ENCODE assay signal across 32 cellular contexts in the genomic region with DNA sequence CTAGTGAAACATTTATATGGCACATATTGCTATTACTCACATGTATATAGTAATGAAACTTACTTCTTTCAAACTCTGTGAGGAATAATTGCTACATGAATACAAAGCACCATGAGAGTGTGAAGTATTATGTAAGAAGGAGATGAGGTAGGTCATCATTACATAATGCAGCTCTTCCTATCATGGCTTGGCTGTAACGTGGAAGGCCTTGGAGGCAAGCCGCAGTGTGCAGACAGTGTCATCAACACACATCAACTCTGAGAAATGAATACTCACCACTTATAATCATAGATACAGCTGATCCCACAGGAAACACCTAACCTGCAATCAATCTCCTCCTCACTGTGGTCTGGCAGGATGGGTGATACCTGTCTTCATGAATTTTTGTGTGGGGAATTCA.
"Had no signal": no experiment of that assay in that cellular context is flagged by ENCODE, and none has a peak within 500 bp of the region (broad histone marks: within the 10 kb centered on the region; RNA-seq: fewer than 3 reads in every experiment).

No MANE protein-coding gene starts in this region.

- H3K27me3 Mint-ChIP-seq: activated CD4-positive, alpha-beta memory T cell treated with anti-CD3 and anti-CD28 coated beads, Interleukin-2, amount 10 ng/mL, durations not matched to agents 7 days and 5 days; activated CD4-positive, alpha-beta T cell treated with anti-CD3 and anti-CD28 coated beads, Interleukin-2, amount 10 ng/mL, durations not matched to agents 7 days and 5 days; activated naive CD4-positive, alpha-beta T cell treated with anti-CD3 and anti-CD28 coated beads, Interleukin-2, amount 10 ng/mL, durations not matched to agents 7 days and 5 days; T-helper 17 cell had no signal

- H3K27ac Mint-ChIP-seq: activated CD4-positive, alpha-beta memory T cell treated with anti-CD3 and anti-CD28 coated beads, Interleukin-2, amount 10 ng/mL, durations not matched to agents 7 days and 5 days; activated CD4-positive, alpha-beta T cell treated with anti-CD3 and anti-CD28 coated beads, Interleukin-2, amount 10 ng/mL, durations not matched to agents 7 days and 5 days; activated naive CD4-positive, alpha-beta T cell treated with anti-CD3 and anti-CD28 coated beads, Interleukin-2, amount 10 ng/mL, durations not matched to agents 7 days and 5 days; activated naive CD4-positive, alpha-beta T cell treated with anti-CD3 and anti-CD28 coated beads, Interleukin-2, amount 50 U/mL, for 72 hours; activated naive CD8-positive, alpha-beta T cell treated with anti-CD3 and anti-CD28 coated beads, Interleukin-2, amount 10 ng/mL, durations not matched to agents 7 days and 5 days; activated T-cell treated with anti-CD3 and anti-CD28 coated beads, Interleukin-2, amount 50 U/mL, for 24 hours; activated T-cell treated with anti-CD3 and anti-CD28 coated beads, Interleukin-2, amount 50 U/mL, for 72 hours; effector memory CD8-positive, alpha-beta T cell; T-helper 17 cell; T-helper 2 cell treated with Interferon-gamma antibody and Interleukin-4, amounts not matched to agents 5 μg/mL and 100 μg/mL, for 36 hours had no signal

- H3K4me1 Mint-ChIP-seq: activated CD4-positive, alpha-beta memory T cell treated with anti-CD3 and anti-CD28 coated beads, Interleukin-2, amount 10 ng/mL, durations not matched to agents 7 days and 5 days; activated CD4-positive, alpha-beta T cell treated with anti-CD3 and anti-CD28 coated beads, Interleukin-2, amount 10 ng/mL, durations not matched to agents 7 days and 5 days; activated naive CD4-positive, alpha-beta T cell treated with anti-CD3 and anti-CD28 coated beads, Interleukin-2, amount 10 ng/mL, durations not matched to agents 7 days and 5 days; activated naive CD8-positive, alpha-beta T cell treated with anti-CD3 and anti-CD28 coated beads, Interleukin-2, amount 10 ng/mL, durations not matched to agents 7 days and 5 days; T-helper 17 cell had no signal

- H3K9me3 Mint-ChIP-seq: activated CD4-positive, alpha-beta memory T cell treated with anti-CD3 and anti-CD28 coated beads, Interleukin-2, amount 10 ng/mL, durations not matched to agents 7 days and 5 days; activated CD4-positive, alpha-beta T cell treated with anti-CD3 and anti-CD28 coated beads, Interleukin-2, amount 10 ng/mL, durations not matched to agents 7 days and 5 days; activated naive CD4-positive, alpha-beta T cell treated with anti-CD3 and anti-CD28 coated beads, Interleukin-2, amount 10 ng/mL, durations not matched to agents 7 days and 5 days; activated naive CD4-positive, alpha-beta T cell treated with anti-CD3 and anti-CD28 coated beads, Interleukin-2, amount 50 U/mL, for 72 hours; activated naive CD8-positive, alpha-beta T cell treated with anti-CD3 and anti-CD28 coated beads, Interleukin-2, amount 10 ng/mL, durations not matched to agents 7 days and 5 days; activated T-cell treated with anti-CD3 and anti-CD28 coated beads, Interleukin-2, amount 50 U/mL, for 24 hours; activated T-cell treated with anti-CD3 and anti-CD28 coated beads, Interleukin-2, amount 50 U/mL, for 72 hours; effector memory CD8-positive, alpha-beta T cell; T-helper 2 cell treated with Interferon-gamma antibody and Interleukin-4, amounts not matched to agents 5 μg/mL and 100 μg/mL, for 36 hours had no signal

- DNase-seq: activated CD4-positive, alpha-beta memory T cell treated with anti-CD3 and anti-CD28 coated beads, Interleukin-2, amount 10 ng/mL, durations not matched to agents 7 days and 5 days; activated CD4-positive, alpha-beta T cell treated with anti-CD3 and anti-CD28 coated beads for 1 hour; activated CD4-positive, alpha-beta T cell treated with anti-CD3 and anti-CD28 coated beads for 4 hours; activated CD4-positive, alpha-beta T cell treated with anti-CD3 and anti-CD28 coated beads, Interleukin-2, amount 10 ng/mL, durations not matched to agents 7 days and 5 days; activated CD4-positive, alpha-beta T cell treated with anti-CD3 and anti-CD28 coated beads, Interleukin-2, amount 50 U/mL, for 4 hours; activated CD4-positive, CD25-positive, alpha-beta regulatory T cell; activated CD8-positive, alpha-beta memory T cell treated with anti-CD3 and anti-CD28 coated beads, Interleukin-2, amount 50 U/mL, for 48 hours; activated gamma-delta T cell; activated naive CD4-positive, alpha-beta T cell; activated naive CD4-positive, alpha-beta T cell treated with anti-CD3 and anti-CD28 coated beads, Interleukin-2, amount 10 ng/mL, durations not matched to agents 7 days and 5 days; activated naive CD8-positive, alpha-beta T cell treated with anti-CD3 and anti-CD28 coated beads, Interleukin-2, amount 10 ng/mL, durations not matched to agents 7 days and 5 days; activated T-cell treated with anti-CD3 and anti-CD28 coated beads for 4 hours; activated T-cell treated with anti-CD3 and anti-CD28 coated beads, Interleukin-2, amount 50 U/mL, for 24 hours; activated T-cell treated with anti-CD3 and anti-CD28 coated beads, Interleukin-2, amount 50 U/mL, for 72 hours; amniotic stem cell; anterior cingulate cortex; brain microvascular endothelial cell; caudate nucleus; cortex of kidney; dermis blood vessel endothelial cell; effector CD4-positive, alpha-beta T cell; effector memory CD8-positive, alpha-beta T cell; foreskin keratinocyte; gastrocnemius medialis; heart right ventricle; T-helper 1 cell; T-helper 17 cell; T1000; WERI-Rb-1 had no signal

- H3K4me3 Mint-ChIP-seq: activated CD4-positive, alpha-beta memory T cell treated with anti-CD3 and anti-CD28 coated beads, Interleukin-2, amount 10 ng/mL, durations not matched to agents 7 days and 5 days; activated CD4-positive, alpha-beta T cell treated with anti-CD3 and anti-CD28 coated beads, Interleukin-2, amount 10 ng/mL, durations not matched to agents 7 days and 5 days; activated naive CD4-positive, alpha-beta T cell treated with anti-CD3 and anti-CD28 coated beads, Interleukin-2, amount 10 ng/mL, durations not matched to agents 7 days and 5 days; activated naive CD8-positive, alpha-beta T cell treated with anti-CD3 and anti-CD28 coated beads, Interleukin-2, amount 10 ng/mL, durations not matched to agents 7 days and 5 days; activated T-cell treated with anti-CD3 and anti-CD28 coated beads, Interleukin-2, amount 50 U/mL, for 24 hours; activated T-cell treated with anti-CD3 and anti-CD28 coated beads, Interleukin-2, amount 50 U/mL, for 72 hours; effector memory CD8-positive, alpha-beta T cell; T-helper 17 cell; T-helper 2 cell treated with Interferon-gamma antibody and Interleukin-4, amounts not matched to agents 5 μg/mL and 100 μg/mL, for 36 hours had no signal

- FAIRE-seq: astrocyte had no signal

- ATAC-seq: activated naive CD4-positive, alpha-beta T cell treated with anti-CD3 and anti-CD28 coated beads, Interleukin-2, amount 50 U/mL, for 72 hours; activated T-cell treated with anti-CD3 and anti-CD28 coated beads, Interleukin-2, amount 50 U/mL, for 72 hours; effector memory CD8-positive, alpha-beta T cell; foreskin keratinocyte; gastrocnemius medialis; heart right ventricle; T-helper 17 cell had no signal

- H3K36me3 Mint-ChIP-seq: activated naive CD4-positive, alpha-beta T cell treated with anti-CD3 and anti-CD28 coated beads, Interleukin-2, amount 10 ng/mL, durations not matched to agents 7 days and 5 days; activated naive CD4-positive, alpha-beta T cell treated with anti-CD3 and anti-CD28 coated beads, Interleukin-2, amount 50 U/mL, for 72 hours; activated naive CD8-positive, alpha-beta T cell treated with anti-CD3 and anti-CD28 coated beads, Interleukin-2, amount 10 ng/mL, durations not matched to agents 7 days and 5 days had no signal
